Comparison of ENCODE assay signal across 9 cellular contexts in the genomic region with DNA sequence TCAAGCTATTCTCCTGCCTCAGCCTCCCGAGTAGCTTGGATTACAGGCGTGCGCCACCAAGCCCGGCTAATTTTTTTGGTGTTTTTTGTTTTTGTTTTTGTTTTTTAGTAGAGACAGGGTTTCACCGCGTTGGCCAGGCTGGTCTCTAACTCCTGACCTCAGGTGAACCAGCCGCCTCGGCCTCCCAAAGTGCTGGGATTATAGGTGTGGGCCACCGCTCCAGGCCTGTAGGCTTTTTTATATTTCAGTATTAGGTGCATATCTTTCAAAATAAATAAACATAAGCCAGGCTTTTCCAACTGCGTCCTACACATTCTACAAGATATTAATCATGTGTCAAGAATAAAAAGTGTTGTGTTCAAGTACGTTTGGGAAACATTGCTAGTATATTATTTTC. TPM values are rescaled to one million over a fixed set of nuclear protein-coding genes. Genes with fewer than 3 reads are reported as not detected.
A peak's percentile ranks its signal among the peaks of the same experiment; 100 is the strongest.
DNase-seq lines count a peak whose midpoint lies in the region; ATAC-seq and TF ChIP-seq lines count a peak whose summit lies in the region.
"Not testable (repeated sequence)": the region's sequence is repeated elsewhere in the genome, so short reads cannot be mapped to it uniquely, and the experiment has no call there.
"Had no signal": no experiment of that assay in that cellular context is flagged by ENCODE, and none has a peak within 500 bp of the region (broad histone marks: within the 10 kb centered on the region; RNA-seq: fewer than 3 reads in every experiment).

No MANE protein-coding gene starts in this region.

- not testable (repeated sequence) for H4K20me1 ChIP-seq in OCI-LY7 (ENCODE audit: insufficient read depth, low read length)

- CTCF ChIA-PET in OCI-LY7 (lab: Charles Lee; ENCODE audit: unreplicated experiment) = not testable (repeated sequence)

- BruUV-seq in OCI-LY7 (replicated peaks; lab: Mats Ljungman, UMichigan) = TSS peak; percentile 92

- POLR2A ChIA-PET in OCI-LY7 (lab: Charles Lee) = not testable (repeated sequence)

- peaks cover 13% of the 10 kb centered on the region for H3K27me3 ChIP-seq in cardiac muscle cell
- H3K27me3 ChIP-seq in mucosa of rectum (ENCODE audit: control insufficient read depth in 2 of 2, insufficient read depth in 2 of 2, low read length in 2 of 2) = not testable (repeated sequence)

- not testable (repeated sequence) for H3K36me3 ChIP-seq in OCI-LY7 (ENCODE audit: insufficient read depth, low read length); cardiac muscle cell; mucosa of rectum (ENCODE audit: control insufficient read depth in 2 of 2, insufficient read depth in 2 of 2, low read length in 2 of 2)

- H3K36me3 Mint-ChIP-seq in activated T-cell treated with anti-CD3 and anti-CD28 coated beads, Interleukin-2, amount 50 U/mL, for 4 hours (ENCODE audit: insufficient read depth); chondrocyte (ENCODE audit: low read depth): not testable (repeated sequence)

- peaks cover 13% of the 10 kb centered on the region for H3K4me1 Mint-ChIP-seq in activated T-cell treated with anti-CD3 and anti-CD28 coated beads, Interleukin-2, amount 50 U/mL, for 4 hours (ENCODE audit: low read depth)
- peaks cover 11% of the 10 kb centered on the region for H3K4me1 Mint-ChIP-seq in chondrocyte (ENCODE audit: low read depth)

- peak overlapping the region; percentile 60 for H3K27ac ChIP-seq in OCI-LY7 (ENCODE audit: low read depth, low read length, poor library complexity, severe bottlenecking)
- H3K27ac ChIP-seq in cardiac muscle cell = peak overlapping the region; percentile 83
- H3K27ac ChIP-seq in mucosa of rectum (ENCODE audit: low read depth in 2 of 2, low read length in 2 of 2) = peak overlapping the region in 1 of 2 donors; percentile 52

- not testable (repeated sequence) for TF ChIP-seq CTCF in GM12864 (IDR thresholded peaks at IDR 0.05; ENCODE audit: low read depth, low read length, missing control alignments); OCI-LY7 (conservative IDR thresholded peaks at IDR 0.05; ENCODE audit: low read length); chondrocyte (IDR thresholded peaks at IDR 0.05); cardiac muscle cell (IDR thresholded peaks at IDR 0.05; ENCODE audit: low read depth, low read length)

- ATAC-seq in activated T-cell treated with anti-CD3 and anti-CD28 coated beads, Interleukin-2, amount 50 U/mL, for 4 hours = not testable (repeated sequence)

- H3K4me1 ChIP-seq in OCI-LY7 (ENCODE audit: insufficient read depth, low read length, poor library complexity, severe bottlenecking); cardiac muscle cell (ENCODE audit: low read depth); mucosa of rectum (ENCODE audit: control insufficient read depth in 2 of 2, insufficient read depth in 2 of 2, low read length in 2 of 2): not testable (repeated sequence)

- H3K79me2 ChIP-seq in OCI-LY7 (ENCODE audit: insufficient read depth, low read depth, low read length) = peaks cover 29% of the 10 kb centered on the region

- intact Hi-C loops in OCI-LY7 (cut with micrococcal nuclease; ENCODE audit: unreplicated experiment) = not testable (repeated sequence)

- not testable (repeated sequence) for H3K27me3 Mint-ChIP-seq in activated T-cell treated with anti-CD3 and anti-CD28 coated beads, Interleukin-2, amount 50 U/mL, for 4 hours (ENCODE audit: low read depth); chondrocyte (ENCODE audit: low read depth)

- not testable (repeated sequence) for DNase-seq in GM12864 (ENCODE audit: low read depth); OCI-LY7 (ENCODE audit: low spot score); activated T-cell treated with anti-CD3 and anti-CD28 coated beads, Interleukin-2, amount 50 U/mL, for 4 hours; chondrocyte (ENCODE audit: low spot score); cardiac muscle cell (ENCODE audit: low read depth in 1 of 2, low spot score in 1 of 2); skeletal muscle cell (ENCODE audit: low read depth)

- peak overlapping the region; percentile 86 for H3K4me2 ChIP-seq in OCI-LY7 (ENCODE audit: low read length)

- H3K9me3 Mint-ChIP-seq in activated T-cell treated with anti-CD3 and anti-CD28 coated beads, Interleukin-2, amount 50 U/mL, for 4 hours; chondrocyte (ENCODE audit: low read depth): not testable (repeated sequence)

- peak overlapping the region; percentile 74 for H2AFZ ChIP-seq in OCI-LY7 (ENCODE audit: low read length)

- not testable (repeated sequence) for H3K9me3 ChIP-seq in OCI-LY7 (ENCODE audit: low read length); cardiac muscle cell (ENCODE audit: low read depth); mucosa of rectum (ENCODE audit: control insufficient read depth in 2 of 2, low read length in 2 of 2)

- peak overlapping the region; percentile 92 for H3K27ac Mint-ChIP-seq in chondrocyte (ENCODE audit: unreplicated experiment)

- H3K9ac ChIP-seq in mucosa of rectum (ENCODE audit: low read depth in 1 of 2, low read length in 2 of 2) = peak overlapping the region in 1 of 2 donors; percentile 63

- H3K9me2 ChIP-seq in OCI-LY7 (ENCODE audit: insufficient read depth, low read length) = not testable (repeated sequence)

- H3K4me3 Mint-ChIP-seq in activated T-cell treated with anti-CD3 and anti-CD28 coated beads, Interleukin-2, amount 50 U/mL, for 4 hours = peak overlapping the region; percentile 79
- H3K4me3 Mint-ChIP-seq in chondrocyte (ENCODE audit: unreplicated experiment) = peak overlapping the region; percentile 70

- H3K4me3 ChIP-seq in GM12864 (ENCODE audit: low read depth, low read length) (peak overlapping the region; percentile 43; the same call in 1 of the 2 replicates), OCI-LY7 (ENCODE audit: low read depth, low read length, poor library complexity, severe bottlenecking) (peak overlapping the region; percentile 71), cardiac muscle cell (peak overlapping the region; percentile 55), mucosa of rectum (ENCODE audit: low read length in 2 of 2) (peak overlapping the region; percentile 67 to 75), skeletal muscle cell (ENCODE audit: low read depth, low read length) (peak overlapping the region; percentile 43)

RNA-seq across cellular contexts. Expression of a gene that starts 45.3 kb away (rescaled TPM):
- 0.06 and 0.23 TPM in 2 replicates for total RNA-seq in OCI-LY7 (2014; rRNA removed; shearing (Covaris generic))
- total RNA-seq in OCI-LY7 (2022) = not detected in 2 replicates
- not detected for total RNA-seq in activated T-cell treated with anti-CD3 and anti-CD28 coated beads, Interleukin-2, amount 50 U/mL, for 4 hours
- total RNA-seq in chondrocyte = 0.10 TPM in 1 of 3 replicates, not detected in the others
- total RNA-seq in cardiac muscle cell = 1.7 TPM in 1 of 2 replicates, not detected in the other
- polyA plus RNA-seq in cardiac muscle cell = 0.31 TPM in 1 of 2 replicates, not detected in the other
- total RNA-seq: HT-29, renal cortical epithelial cell had no signal
